ENCODE assay signal across 12 cellular contexts in genomic region chr14:61418749-61419148, GRCh38.
A peak's percentile ranks its signal among the peaks of the same experiment; 100 is the strongest.
DNase-seq lines count a peak whose midpoint lies in the region; ATAC-seq and TF ChIP-seq lines count a peak whose summit lies in the region.
"Had no signal": no experiment of that assay in that cellular context is flagged by ENCODE, and none has a peak within 500 bp of the region (broad histone marks: within the 10 kb centered on the region; RNA-seq: fewer than 3 reads in every experiment).

No MANE protein-coding gene starts in this region.

- H3K4me1 Mint-ChIP-seq in activated CD4-positive, alpha-beta T cell treated with anti-CD3 and anti-CD28 coated beads, Interleukin-2, amount 10 ng/mL, durations not matched to agents 24 days and 14 days, result peaks cover 65% of the 10 kb centered on the region
- H3K4me1 Mint-ChIP-seq in endothelial cell (ENCODE audit: unreplicated experiment), result peaks cover 51% of the 10 kb centered on the region

- peaks cover 25% of the 10 kb centered on the region for H3K36me3 Mint-ChIP-seq in activated CD4-positive, alpha-beta T cell treated with anti-CD3 and anti-CD28 coated beads, Interleukin-2, amount 10 ng/mL, durations not matched to agents 24 days and 14 days (ENCODE audit: low read depth)
- H3K36me3 Mint-ChIP-seq in endothelial cell (ENCODE audit: low read depth, unreplicated experiment), result no peaks in the 10 kb centered on the region
- H3K36me3 Mint-ChIP-seq: mesothelial cell of epicardium had no signal

- intact Hi-C loops in activated CD4-positive, alpha-beta T cell treated with anti-CD3 and anti-CD28 coated beads, Interleukin-2, amount 10 ng/mL, durations not matched to agents 24 days and 14 days (cut with micrococcal nuclease), result no loop called here
- intact Hi-C loops in sciatic nerve (cut with DNase I), result no loop called here

- H3K9me3 Mint-ChIP-seq in activated CD4-positive, alpha-beta T cell treated with anti-CD3 and anti-CD28 coated beads, Interleukin-2, amount 10 ng/mL, durations not matched to agents 24 days and 14 days, result peaks cover 4% of the 10 kb centered on the region
- no peaks in the 10 kb centered on the region for H3K9me3 Mint-ChIP-seq in endothelial cell (ENCODE audit: unreplicated experiment)
- H3K9me3 Mint-ChIP-seq: mesothelial cell of epicardium had no signal

- no peak overlapping the region for H3K4me3 Mint-ChIP-seq in activated CD4-positive, alpha-beta T cell treated with anti-CD3 and anti-CD28 coated beads, Interleukin-2, amount 10 ng/mL, durations not matched to agents 24 days and 14 days
- H3K4me3 Mint-ChIP-seq in endothelial cell (ENCODE audit: unreplicated experiment), result no peak overlapping the region
- H3K4me3 Mint-ChIP-seq: mesothelial cell of epicardium had no signal

- TF ChIP-seq CTCF in endothelial cell (IDR thresholded peaks at IDR 0.05; ENCODE audit: unreplicated experiment), result no peak

- ATAC-seq in sciatic nerve (peak; percentile 46), HG02763 (IDR thresholded peaks at IDR 0.05; ENCODE audit: unreplicated experiment) (no peak), GM19452 (IDR thresholded peaks at IDR 0.05; ENCODE audit: unreplicated experiment) (no peak)

- no peak for DNase-seq in activated CD4-positive, alpha-beta T cell treated with anti-CD3 and anti-CD28 coated beads, Interleukin-2, amount 10 ng/mL, durations not matched to agents 24 days and 14 days
- no peak for DNase-seq in activated CD4-positive, alpha-beta T cell treated with anti-CD3 and anti-CD28 coated beads, Interleukin-2, amount 50 U/mL, for 1 hour
- DNase-seq in M059J (ENCODE audit: low read depth) (peak; percentile 25), endothelial cell (ENCODE audit: low spot score) (no peak), sciatic nerve (ENCODE audit: low spot score) (no peak), NCI-H1417 treated with DMSO at 0.1 percent for 48 hours (lab: John Stamatoyannopoulos, UW) (no peak)
- DNase-seq: hippocampal formation, MM.1S, SHP77 treated with DMSO at 0.1 percent for 48 hours had no signal

- H3K27ac Mint-ChIP-seq in activated CD4-positive, alpha-beta T cell treated with anti-CD3 and anti-CD28 coated beads, Interleukin-2, amount 10 ng/mL, durations not matched to agents 24 days and 14 days, result peak overlapping the region; percentile 17
- H3K27ac Mint-ChIP-seq in endothelial cell (ENCODE audit: unreplicated experiment), result peak overlapping the region; percentile 74
- H3K27ac Mint-ChIP-seq: mesothelial cell of epicardium had no signal

- no peaks in the 10 kb centered on the region for H3K27me3 Mint-ChIP-seq in activated CD4-positive, alpha-beta T cell treated with anti-CD3 and anti-CD28 coated beads, Interleukin-2, amount 10 ng/mL, durations not matched to agents 24 days and 14 days
- peaks cover 10% of the 10 kb centered on the region for H3K27me3 Mint-ChIP-seq in endothelial cell (ENCODE audit: unreplicated experiment)
